In genomic region chr1:66355756-66356155, GRCh38 we compare ENCODE assay signal across 16 cellular contexts.
DNase-seq lines count a peak whose midpoint lies in the region; ATAC-seq, FAIRE-seq and TF ChIP-seq lines count a peak whose summit lies in the region.
"Had no signal": no experiment of that assay in that cellular context is flagged by ENCODE, and none has a peak within 500 bp of the region (broad histone marks: within the 10 kb centered on the region; RNA-seq: fewer than 3 reads in every experiment).

No MANE protein-coding gene starts in this region.

- H3K27me3 ChIP-seq in H1 (replicated peaks in 1 of 4; ENCODE audit: control insufficient read depth in 3 of 4, extremely low read depth in 1 of 4, insufficient read depth in 3 of 4, low read length in 3 of 4) (no peaks in the 10 kb centered on the region), gastrocnemius medialis (no peaks in the 10 kb centered on the region)
- H3K27me3 ChIP-seq: BLaER1 treated with 17β-estradiol and CSF1 and Interleukin-3, amounts not matched to agents 10 nM and 100 nM; SJCRH30; tibial nerve had no signal

- no peak overlapping the region for H2AFZ ChIP-seq in H1 (ENCODE audit: low read length)

- no peak overlapping the region; a peak in 1 of 8 replicates for H3K4me3 ChIP-seq in H1 (ENCODE audit: extremely low read depth in 1 of 4, insufficient read depth in 2 of 4, low read depth in 3 of 4, low read length in 4 of 4)
- H3K4me3 ChIP-seq in gastrocnemius medialis: no peak overlapping the region
- H3K4me3 ChIP-seq: BLaER1 treated with 17β-estradiol and CSF1 and Interleukin-3, amounts not matched to agents 10 nM and 100 nM; body of pancreas; SJCRH30; tibial nerve had no signal

- H3K79me2 ChIP-seq in H1 (ENCODE audit: control insufficient read depth in 1 of 2, insufficient read depth in 2 of 2, low read length in 2 of 2): peaks cover 0 to 12% of the 10 kb centered on the region in 2 experiments; a peak in 1 of 4 replicates

- no peak for TF ChIP-seq RAD21 in H1 (IDR thresholded peaks at IDR 0.05 in 1 of 2, conservative IDR thresholded peaks at IDR 0.05 in 1 of 2; ENCODE audit: low read depth in 2 of 2, low read length in 2 of 2)

- DNase-seq in GM18507 (ENCODE audit: extremely low spot score, insufficient read length, low read depth) (no peak), NCI-H82 (lab: John Stamatoyannopoulos, UW) (peak; percentile 66), H1 (ENCODE audit: low read depth in 1 of 2, low spot score in 2 of 2) (no peak), gastrocnemius medialis (no peak), OCI-M2 (lab: John Stamatoyannopoulos, UW; ENCODE audit: unreplicated experiment) (no peak), left ventricle myocardium superior (no peak)
- DNase-seq: activated CD4-positive, alpha-beta T cell treated with anti-CD3 and anti-CD28 coated beads for 4 hours; activated naive CD4-positive, alpha-beta T cell treated with anti-CD3 and anti-CD28 coated beads for 36 hours; body of pancreas; DND-41; Kasumi-1; NCI-H1417 treated with DMSO at 0.1 percent for 48 hours; SJCRH30 had no signal

- POLR2A ChIA-PET in H1 (lab: Charles Lee; ENCODE audit: partially characterized antibody): interaction anchor here (0.6 kb wide), 1 partner anchor 333 kb away, joined by 3 read pairs; no protein-coding TSS in a partner anchor

- H4K91ac ChIP-seq in H1 (replicated peaks; ENCODE audit: insufficient read length, low read length): no peak overlapping the region

- no peaks in the 10 kb centered on the region for H3K79me1 ChIP-seq in H1 (ENCODE audit: low read depth, low read length)

- no peak overlapping the region for H3K18ac ChIP-seq in H1 (ENCODE audit: extremely low read depth, low read length)

- FAIRE-seq in GM18507 (lab: Jason Lieb, UNC) (peak; percentile 18), H1 (lab: Jason Lieb, UNC) (no peak)

- H4K8ac ChIP-seq in H1 (ENCODE audit: extremely low read depth, insufficient read depth, low read length): no peak overlapping the region

- intact Hi-C loops in gastrocnemius medialis (cut with DNase I; ENCODE audit: low total_unique reads) (no loop called here), left ventricle myocardium superior (cut with micrococcal nuclease) (no loop called here)

- no peak overlapping the region for H3K4ac ChIP-seq in H1 (replicated peaks; ENCODE audit: insufficient read length, low read depth, low read length)

- WGBS in H1 (ENCODE audit: extremely low coverage in 1 of 2, insufficient coverage in 1 of 2, insufficient read length in 1 of 2, insufficient replicate concordance in 2 of 2, low coverage in 1 of 2, low lambda C conversion rate in 2 of 2, missing lambda C conversion rate in 1 of 2), 2 experiments: 79% methylated on average over 1 of the region's 1 CpG; no CpG with 5 or more reads in 1 of the 2 experiments

- no peak overlapping the region for H2BK5ac ChIP-seq in H1 (ENCODE audit: low read depth, low read length)

- no peaks in the 10 kb centered on the region for H3K36me3 ChIP-seq in H1 (ENCODE audit: control insufficient read depth in 2 of 4, insufficient read depth in 4 of 4, low read length in 3 of 4)
- H3K36me3 ChIP-seq in gastrocnemius medialis: no peaks in the 10 kb centered on the region
- H3K36me3 ChIP-seq: SJCRH30, tibial nerve had no signal

- TF ChIP-seq EP300 in H1 (IDR thresholded peaks at IDR 0.05; ENCODE audit: borderline replicate concordance in 1 of 2, low read depth in 2 of 2, low read length in 2 of 2): no peak

- H3K9ac ChIP-seq in H1 (replicated peaks in 1 of 4; ENCODE audit: extremely low read depth in 1 of 4, low read depth in 3 of 4, low read length in 3 of 4): no peak overlapping the region
- H3K9ac ChIP-seq: BLaER1 treated with 17β-estradiol and CSF1 and Interleukin-3, amounts not matched to agents 10 nM and 100 nM had no signal

- H3K27ac ChIP-seq in H1 (ENCODE audit: low read depth, low read length): no peak overlapping the region
- H3K27ac ChIP-seq in gastrocnemius medialis: peak overlapping the region; percentile 5 to 83 (median 54)
- H3K27ac ChIP-seq: BLaER1 treated with 17β-estradiol and CSF1 and Interleukin-3, amounts not matched to agents 10 nM and 100 nM; body of pancreas; SJCRH30; tibial nerve had no signal

- TF ChIP-seq CTCF in H1 (IDR thresholded peaks at IDR 0.05; ENCODE audit: control extremely low read depth in 1 of 3, insufficient read depth in 1 of 3, low read depth in 1 of 3, low read length in 3 of 3) (no peak), gastrocnemius medialis (IDR thresholded peaks at IDR 0.05 in 4 of 5, conservative IDR thresholded peaks at IDR 0.05 in 1 of 5) (no peak)

- no peak overlapping the region for H3K14ac ChIP-seq in H1 (ENCODE audit: insufficient read length)

- ATAC-seq in gastrocnemius medialis (no peak), HG02852 (IDR thresholded peaks at IDR 0.05; ENCODE audit: unreplicated experiment) (no peak), left ventricle myocardium superior (no peak)
- ATAC-seq: body of pancreas had no signal

- H2BK12ac ChIP-seq in H1 (ENCODE audit: low read depth, low read length): no peak overlapping the region

- H3K23me2 ChIP-seq in H1 (ENCODE audit: low read depth, low read length): no peaks in the 10 kb centered on the region

- H2AK5ac ChIP-seq in H1 (ENCODE audit: low read depth, low read length): no peak overlapping the region

- no peak overlapping the region for H2BK120ac ChIP-seq in H1 (replicated peaks; ENCODE audit: low read depth, low read length)

- no peak overlapping the region for H2BK20ac ChIP-seq in H1 (ENCODE audit: low read length)

- no peak for TF ChIP-seq POLR2A in H1 (IDR thresholded peaks at IDR 0.05; ENCODE audit: control extremely low read depth in 1 of 2, low read depth in 2 of 2, low read length in 2 of 2)
- TF ChIP-seq POLR2A in gastrocnemius medialis (IDR thresholded peaks at IDR 0.05): no peak

- CTCF ChIA-PET in H1 (lab: Charles Lee; ENCODE audit: partially characterized antibody): interaction anchor here (1.2 to 2.3 kb wide), 2 partner anchors 91 to 148 kb away, joined by 3 to 7 read pairs; no protein-coding TSS in a partner anchor

- no peak overlapping the region for H2BK15ac ChIP-seq in H1 (ENCODE audit: low read length)

- peaks cover 5 to 21% (median 17%) of the 10 kb centered on the region in 4 experiments; a peak in 6 of 7 replicates for H3K4me1 ChIP-seq in H1 (replicated peaks in 1 of 4; ENCODE audit: control insufficient read depth in 3 of 4, insufficient read depth in 4 of 4, low read length in 3 of 4)
- peaks cover 53 to 94% of the 10 kb centered on the region in 2 donors for H3K4me1 ChIP-seq in gastrocnemius medialis
- H3K4me1 ChIP-seq: body of pancreas had no signal

- no peak overlapping the region for H4K5ac ChIP-seq in H1 (ENCODE audit: insufficient read length, low read depth, low read length)

- in situ Hi-C loops in gastrocnemius medialis (cut with MboI; ENCODE audit: low sequenced_read_pairs in 4 of 4): no loop called here

- no peaks in the 10 kb centered on the region for H4K20me1 ChIP-seq in H1 (replicated peaks in 1 of 2; ENCODE audit: control insufficient read depth in 1 of 2, insufficient read depth in 2 of 2, low read length in 2 of 2)

- H3K4me2 ChIP-seq in H1 (ENCODE audit: insufficient read depth in 1 of 2, low read depth in 2 of 2, low read length in 2 of 2): peak overlapping the region; percentile 24 to 44; a peak in 2 of 4 replicates
- H3K4me2 ChIP-seq: BLaER1 treated with 17β-estradiol and CSF1 and Interleukin-3, amounts not matched to agents 10 nM and 100 nM had no signal

- no peak overlapping the region for H3K56ac ChIP-seq in H1 (replicated peaks; ENCODE audit: insufficient read length, low read depth, low read length)

- H3K23ac ChIP-seq in H1 (ENCODE audit: insufficient read length): no peak overlapping the region

- H3K9me3 ChIP-seq in H1 (ENCODE audit: insufficient read depth in 2 of 2, low read depth in 1 of 2, low read length in 1 of 2) (no peaks in the 10 kb centered on the region), gastrocnemius medialis (no peaks in the 10 kb centered on the region)
- H3K9me3 ChIP-seq: BLaER1 treated with 17β-estradiol and CSF1 and Interleukin-3, amounts not matched to agents 10 nM and 100 nM; body of pancreas; SJCRH30; tibial nerve had no signal

TF ChIP-seq in H1, 55 proteins besides CTCF, POLR2A, EP300 and RAD21:
- TF ChIP-seq USF2 (IDR thresholded peaks at IDR 0.05; ENCODE audit: low read length) (no peak), CBX8 (IDR thresholded peaks at IDR 0.05; ENCODE audit: borderline replicate concordance, low read depth, low read length) (no peak), GABPA (IDR thresholded peaks at IDR 0.05; ENCODE audit: borderline replicate concordance, insufficient read depth, low read length) (no peak)
